8 cellular contexts compared by ENCODE assay signal in genomic region chr5:14869286-14870164, GRCh38. TPM values are rescaled to one million over a fixed set of nuclear protein-coding genes. Genes with fewer than 3 reads are reported as not detected.
DNase-seq lines count a peak whose midpoint lies in the region; ATAC-seq and TF ChIP-seq lines count a peak whose summit lies in the region.

No MANE protein-coding gene starts in this region.

- H3K36me3 ChIP-seq in ascending aorta (no peaks in the 10 kb centered on the region), tibial artery (no peaks in the 10 kb centered on the region)

- H3K9me3 ChIP-seq in ascending aorta (no peaks in the 10 kb centered on the region), tibial artery (no peaks in the 10 kb centered on the region)

- H3K4me1 ChIP-seq in ascending aorta (peaks cover 0 to 8% of the 10 kb centered on the region in 2 donors), tibial artery (peaks cover 0 to 47% (median 16%) of the 10 kb centered on the region in 4 donors)

- H3K9me3 Mint-ChIP-seq in activated T-cell treated with anti-CD3 and anti-CD28 coated beads, Interleukin-2, amount 50 U/mL, for 24 hours = no peaks in the 10 kb centered on the region

- peak overlapping the region; percentile 86 for H3K27ac Mint-ChIP-seq in activated T-cell treated with anti-CD3 and anti-CD28 coated beads, Interleukin-2, amount 50 U/mL, for 24 hours

- H3K27me3 ChIP-seq in ascending aorta (no peaks in the 10 kb centered on the region), tibial artery (no peaks in the 10 kb centered on the region)

- intact Hi-C loops in ascending aorta (cut with DNase I) (loop anchor here (2.0 to 5.0 kb wide), 3 partner anchors 53 to 187 kb away; no protein-coding TSS in a partner anchor), tibial artery (cut with DNase I; ENCODE audit: low total_unique reads) (loop anchor here (5.0 kb wide), 2 partner anchors 142 to 143 kb away; no protein-coding TSS in a partner anchor)

- peak; percentile 46 for DNase-seq in activated T-cell treated with anti-CD3 and anti-CD28 coated beads, Interleukin-2, amount 50 U/mL, for 24 hours
- DNase-seq in activated T-cell treated with anti-CD3 and anti-CD28 coated beads, Interleukin-2, amount 50 U/mL, for 1 hour = no peak
- no peak for DNase-seq in ascending aorta (ENCODE audit: low spot score in 2 of 2)
- peak; percentile 9 for DNase-seq in midbrain (lab: John Stamatoyannopoulos, UW)
- no peak for DNase-seq in tibial artery
- DNase-seq in NCI-H1092 (lab: John Stamatoyannopoulos, UW) = no peak

- H3K27me3 Mint-ChIP-seq in activated T-cell treated with anti-CD3 and anti-CD28 coated beads, Interleukin-2, amount 50 U/mL, for 24 hours = no peaks in the 10 kb centered on the region

- peaks cover 17% of the 10 kb centered on the region for H3K36me3 Mint-ChIP-seq in activated T-cell treated with anti-CD3 and anti-CD28 coated beads, Interleukin-2, amount 50 U/mL, for 24 hours (ENCODE audit: low read depth)

- no peak for ATAC-seq in HG03280 (IDR thresholded peaks at IDR 0.05; ENCODE audit: unreplicated experiment)
- no peak for ATAC-seq in GM21619 (IDR thresholded peaks at IDR 0.05; ENCODE audit: unreplicated experiment)

- H3K27ac ChIP-seq in ascending aorta (peak overlapping the region; percentile 66 to 100), tibial artery (peak overlapping the region; percentile 94 to 98)

- H3K4me1 Mint-ChIP-seq in activated T-cell treated with anti-CD3 and anti-CD28 coated beads, Interleukin-2, amount 50 U/mL, for 24 hours (ENCODE audit: low read depth) = peaks cover 52% of the 10 kb centered on the region

- H3K4me3 Mint-ChIP-seq in activated T-cell treated with anti-CD3 and anti-CD28 coated beads, Interleukin-2, amount 50 U/mL, for 24 hours = peak overlapping the region; percentile 89

- TF ChIP-seq CTCF in ascending aorta (IDR thresholded peaks at IDR 0.05) = no peak
- no peak for TF ChIP-seq CTCF in tibial artery (IDR thresholded peaks at IDR 0.05)

- H3K4me3 ChIP-seq in ascending aorta = peak overlapping the region; percentile 80 to 98
- peak overlapping the region; percentile 78 to 99 for H3K4me3 ChIP-seq in tibial artery

RNA-seq across cellular contexts. Expression of gene ANKH, which starts 2.1 kb away (rescaled TPM):
- total RNA-seq in ascending aorta = 388 TPM

Comparison
In these comparisons a context has a peak if more than half of its experiments do, and no peak if none do; other contexts are left out.
1. DNase-seq: peak in activated T-cell treated with anti-CD3 and anti-CD28 coated beads, Interleukin-2, amount 50 U/mL, for 24 hours (single experiment) and midbrain (single experiment); none in activated T-cell treated with anti-CD3 and anti-CD28 coated beads, Interleukin-2, amount 50 U/mL, for 1 hour (single experiment), ascending aorta (0 of 2), tibial artery (0 of 2) and NCI-H1092 (single experiment).